8 cellular contexts compared by ENCODE assay signal in the genomic region with DNA sequence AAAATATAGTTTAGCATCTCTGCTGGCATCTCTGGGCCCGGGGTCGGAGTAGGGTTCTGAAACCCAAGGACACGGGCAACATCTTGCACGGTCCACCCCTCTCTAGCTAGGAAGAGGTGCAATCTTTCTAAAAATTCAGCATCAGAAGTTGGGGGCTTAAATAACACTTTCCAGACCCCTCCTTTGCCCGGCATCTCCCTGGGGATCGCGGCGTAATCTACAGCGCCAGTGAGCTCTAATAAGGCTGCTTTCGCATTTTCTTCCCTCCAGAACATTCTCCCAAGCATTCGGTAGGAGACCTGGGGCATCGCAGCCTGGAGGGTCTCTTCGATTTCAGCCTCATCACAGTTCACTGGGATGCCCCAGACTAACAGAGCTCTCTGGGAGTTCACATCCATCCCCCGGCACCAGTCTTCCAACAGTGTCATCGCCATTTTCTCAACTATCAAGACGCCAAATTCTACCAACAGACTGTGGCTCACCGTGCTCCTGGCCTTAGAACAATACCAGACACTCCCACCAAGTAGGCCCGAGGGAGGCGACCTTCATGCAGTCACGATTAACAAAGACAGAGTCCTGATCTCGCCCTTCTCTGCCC. TPM values are rescaled to one million over a fixed set of nuclear protein-coding genes. Genes with fewer than 3 reads are reported as not detected.
A peak's percentile ranks its signal among the peaks of the same experiment; 100 is the strongest.
DNase-seq lines count a peak whose midpoint lies in the region; ATAC-seq, FAIRE-seq and TF ChIP-seq lines count a peak whose summit lies in the region.

No MANE protein-coding gene starts in this region.

- H3K9me3 ChIP-seq in kidney (ENCODE audit: control insufficient read depth in 1 of 2, low read length in 2 of 2): no peaks in the 10 kb centered on the region

- DNase-seq in AG04449 (ENCODE audit: low read depth, low spot score) (no peak), HCEC 1CT (peak; percentile 4), kidney (no peak), substantia nigra (lab: John Stamatoyannopoulos, UW) (peak in 6 of 49 donors; percentile 39 to 75 (median 70)), NCI-H128 (lab: John Stamatoyannopoulos, UW; ENCODE audit: unreplicated experiment) (no peak)
- no peak for DNase-seq in activated naive CD8-positive, alpha-beta T cell treated with anti-CD3 and anti-CD28 coated beads, Interleukin-2, amount 10 ng/mL, durations not matched to agents 7 days and 5 days

- POLR2A ChIA-PET in AG04449 (lab: Yijun Ruan, JAX): interaction anchor here (1.0 to 1.1 kb wide), 2 partner anchors 73 to 138 kb away, joined by 3 to 4 read pairs; partner anchors contain the start of gene PTGR2
- POLR2A ChIA-PET in activated naive CD8-positive, alpha-beta T cell treated with anti-CD3 and anti-CD28 coated beads, Interleukin-2, amount 10 ng/mL, durations not matched to agents 7 days and 5 days (lab: Charles Lee): interaction anchor here (0.6 to 3.8 kb wide), 9 partner anchors 25 to 222 kb away, joined by 3 to 20 read pairs (median 4); partner anchors contain the start of gene ACOT4

- H3K36me3 Mint-ChIP-seq in activated naive CD8-positive, alpha-beta T cell treated with anti-CD3 and anti-CD28 coated beads, Interleukin-2, amount 10 ng/mL, durations not matched to agents 7 days and 5 days: peaks cover 12% of the 10 kb centered on the region

- peak; percentile 1 for ATAC-seq in activated naive CD8-positive, alpha-beta T cell treated with anti-CD3 and anti-CD28 coated beads, Interleukin-2, amount 10 ng/mL, durations not matched to agents 7 days and 5 days (ENCODE audit: low read depth)
- no peak for ATAC-seq in GM18498 (IDR thresholded peaks at IDR 0.05; ENCODE audit: unreplicated experiment)
- no peak for ATAC-seq in GM19328 (IDR thresholded peaks at IDR 0.05; ENCODE audit: unreplicated experiment)

- TF ChIP-seq CTCF in AG04449 (IDR thresholded peaks at IDR 0.05; ENCODE audit: insufficient read depth, low read length, missing control alignments): no peak
- TF ChIP-seq CTCF in kidney (IDR thresholded peaks at IDR 0.05; ENCODE audit: borderline replicate concordance, extremely low read depth, insufficient read depth): no peak

- H3K4me3 ChIP-seq in AG04449 (ENCODE audit: low read depth, low read length) (peak overlapping the region; percentile 80), kidney (ENCODE audit: low read length in 2 of 2) (peak overlapping the region; percentile 66 to 95)

- FAIRE-seq in kidney (lab: Jason Lieb, UNC): no peak

- H3K27ac Mint-ChIP-seq in activated naive CD8-positive, alpha-beta T cell treated with anti-CD3 and anti-CD28 coated beads, Interleukin-2, amount 10 ng/mL, durations not matched to agents 7 days and 5 days: peak overlapping the region; percentile 97

- CTCF ChIA-PET in AG04449 (lab: Yijun Ruan, JAX): interaction anchor here (1.0 to 2.4 kb wide), 4 partner anchors 9 to 203 kb away, joined by 3 to 8 read pairs (median 5); no protein-coding TSS in a partner anchor

- peak overlapping the region; percentile 79 to 91 for H3K27ac ChIP-seq in kidney (ENCODE audit: low read depth in 2 of 2, low read length in 2 of 2)
- peak overlapping the region; percentile 90 for H3K27ac ChIP-seq in substantia nigra (ENCODE audit: low read depth, low read length, poor library complexity, severe bottlenecking)

- H3K36me3 ChIP-seq in kidney (ENCODE audit: control insufficient read depth in 1 of 2, insufficient read depth in 2 of 2, low read length in 2 of 2): peaks cover 2 to 11% of the 10 kb centered on the region in 2 donors

- H3K9me3 Mint-ChIP-seq in activated naive CD8-positive, alpha-beta T cell treated with anti-CD3 and anti-CD28 coated beads, Interleukin-2, amount 10 ng/mL, durations not matched to agents 7 days and 5 days: no peaks in the 10 kb centered on the region

- H3K4me1 Mint-ChIP-seq in activated naive CD8-positive, alpha-beta T cell treated with anti-CD3 and anti-CD28 coated beads, Interleukin-2, amount 10 ng/mL, durations not matched to agents 7 days and 5 days: peaks cover 21% of the 10 kb centered on the region

- peaks cover 13 to 15% of the 10 kb centered on the region in 2 donors for H3K4me1 ChIP-seq in kidney (ENCODE audit: control insufficient read depth in 1 of 2, insufficient read depth in 1 of 2, low read depth in 1 of 2, low read length in 2 of 2)

- peak overlapping the region; percentile 96 for H3K4me3 Mint-ChIP-seq in activated naive CD8-positive, alpha-beta T cell treated with anti-CD3 and anti-CD28 coated beads, Interleukin-2, amount 10 ng/mL, durations not matched to agents 7 days and 5 days

- intact Hi-C loops in kidney (cut with DNase I): no loop called here

- H3K9ac ChIP-seq in kidney (ENCODE audit: low read length in 2 of 2): peak overlapping the region; percentile 34 to 85

- no peaks in the 10 kb centered on the region for H3K27me3 Mint-ChIP-seq in activated naive CD8-positive, alpha-beta T cell treated with anti-CD3 and anti-CD28 coated beads, Interleukin-2, amount 10 ng/mL, durations not matched to agents 7 days and 5 days

RNA-seq across cellular contexts. Expression of gene PNMA1, which starts 0.9 kb away (rescaled TPM):
- 10 to 100 TPM; 32.1 to 34.9 TPM for total RNA-seq in activated naive CD8-positive, alpha-beta T cell treated with anti-CD3 and anti-CD28 coated beads, Interleukin-2, amount 10 ng/mL, durations not matched to agents 7 days and 5 days
- 53.1 TPM for total RNA-seq in kidney
- 34.6 TPM for polyA plus RNA-seq in kidney (ENCODE audit: insufficient read depth, low read depth, low replicate concordance)
